ENCODE assay signal across 11 cellular contexts in the genomic region with DNA sequence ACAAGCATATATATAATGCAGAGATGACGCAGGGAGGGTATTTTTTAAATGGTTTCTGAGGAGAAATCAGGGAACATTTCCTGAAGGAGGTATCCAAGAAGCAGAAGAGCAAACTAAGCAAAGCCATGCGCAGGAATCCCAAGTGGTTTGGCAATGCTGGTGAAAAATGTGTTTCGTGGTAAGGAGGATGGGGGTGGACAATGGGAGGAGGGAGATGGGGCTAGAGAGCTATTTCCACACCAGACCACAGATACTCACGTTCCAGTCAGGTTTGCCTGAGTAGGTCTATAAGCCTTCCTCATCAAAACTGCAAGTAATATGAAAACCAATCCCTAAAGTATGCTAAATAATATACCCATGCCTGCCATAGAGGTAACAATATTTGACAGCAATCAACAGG.
DNase-seq lines count a peak whose midpoint lies in the region; ATAC-seq and TF ChIP-seq lines count a peak whose summit lies in the region.
"Had no signal": no experiment of that assay in that cellular context is flagged by ENCODE, and none has a peak within 500 bp of the region (broad histone marks: within the 10 kb centered on the region; RNA-seq: fewer than 3 reads in every experiment).

No MANE protein-coding gene starts in this region.

- peak overlapping the region; percentile 84 for H3K4me3 Mint-ChIP-seq in activated T-cell treated with anti-CD3 and anti-CD28 coated beads, Interleukin-2, amount 50 U/mL, for 24 hours
- H3K4me3 Mint-ChIP-seq in activated T-helper 17 cell treated with anti-CD3 and anti-CD28 coated beads, Interleukin-2, amount 50 U/mL, for 72 hours: peak overlapping the region; percentile 73

- no peak for TF ChIP-seq CTCF in thyroid gland (IDR thresholded peaks at IDR 0.05)

- TF ChIP-seq POLR2A in thyroid gland (IDR thresholded peaks at IDR 0.05): peak in 1 of 2 donors; percentile 5

- intact Hi-C loops in thyroid gland (cut with DNase I): loop anchor here (10.0 kb wide), 1 partner anchor 221 kb away; the partner anchor contains the start of gene MKLN1

- no peak for ATAC-seq in activated T-helper 17 cell treated with anti-CD3 and anti-CD28 coated beads, Interleukin-2, amount 50 U/mL, for 72 hours (replicated peaks)
- no peak for ATAC-seq in HG03025 (IDR thresholded peaks at IDR 0.05; ENCODE audit: low FRiP score, unreplicated experiment)
- ATAC-seq in GM19467 (IDR thresholded peaks at IDR 0.05; ENCODE audit: unreplicated experiment): no peak

- peaks cover 68% of the 10 kb centered on the region for H3K4me1 Mint-ChIP-seq in activated T-cell treated with anti-CD3 and anti-CD28 coated beads, Interleukin-2, amount 50 U/mL, for 24 hours (ENCODE audit: low read depth)
- peaks cover 47% of the 10 kb centered on the region for H3K4me1 Mint-ChIP-seq in activated T-helper 17 cell treated with anti-CD3 and anti-CD28 coated beads, Interleukin-2, amount 50 U/mL, for 72 hours

- no peaks in the 10 kb centered on the region for H3K9me3 Mint-ChIP-seq in activated T-cell treated with anti-CD3 and anti-CD28 coated beads, Interleukin-2, amount 50 U/mL, for 24 hours
- H3K9me3 Mint-ChIP-seq in activated T-helper 17 cell treated with anti-CD3 and anti-CD28 coated beads, Interleukin-2, amount 50 U/mL, for 72 hours: no peaks in the 10 kb centered on the region
- H3K9me3 Mint-ChIP-seq: dendritic cell treated with granulocyte-macrophage colony-stimulating factor and Interleukin-4, amounts not matched to agents 40 ng/mL and 50 ng/mL, for 4 days had no signal

- no peaks in the 10 kb centered on the region for H3K27me3 ChIP-seq in thyroid gland
- H3K27me3 ChIP-seq: testis had no signal

- H3K36me3 ChIP-seq in thyroid gland: no peaks in the 10 kb centered on the region

- no peak overlapping the region for H3K4me3 ChIP-seq in thyroid gland (replicated peaks in 1 of 3)

- 33 to 36% methylated on average over 4 of the region's 4 CpGs for WGBS in thyroid gland, 2 donors

- peaks cover 71% of the 10 kb centered on the region for H3K36me3 Mint-ChIP-seq in activated T-cell treated with anti-CD3 and anti-CD28 coated beads, Interleukin-2, amount 50 U/mL, for 24 hours (ENCODE audit: low read depth)
- H3K36me3 Mint-ChIP-seq in activated T-helper 17 cell treated with anti-CD3 and anti-CD28 coated beads, Interleukin-2, amount 50 U/mL, for 72 hours (ENCODE audit: low read depth): peaks cover 96% of the 10 kb centered on the region

- no peak for DNase-seq in activated T-cell treated with anti-CD3 and anti-CD28 coated beads, Interleukin-2, amount 50 U/mL, for 24 hours
- DNase-seq in activated T-cell treated with anti-CD3 and anti-CD28 coated beads for 4 hours: no peak
- peak; percentile 88 for DNase-seq in iris pigment epithelial cell (ENCODE audit: low read depth)
- peak; percentile 47 to 48 for DNase-seq in thyroid gland
- DNase-seq in KG1 (lab: John Stamatoyannopoulos, UW): no peak
- DNase-seq: testis had no signal

- peak overlapping the region; percentile 70 to 94 (median 89) for H3K27ac ChIP-seq in thyroid gland
- H3K27ac ChIP-seq: C4-2B had no signal

- H3K27ac Mint-ChIP-seq in activated T-cell treated with anti-CD3 and anti-CD28 coated beads, Interleukin-2, amount 50 U/mL, for 24 hours: peak overlapping the region; percentile 30
- H3K27ac Mint-ChIP-seq in activated T-helper 17 cell treated with anti-CD3 and anti-CD28 coated beads, Interleukin-2, amount 50 U/mL, for 72 hours: peak overlapping the region; percentile 71
- H3K27ac Mint-ChIP-seq: dendritic cell treated with granulocyte-macrophage colony-stimulating factor and Interleukin-4, amounts not matched to agents 40 ng/mL and 50 ng/mL, for 4 days had no signal

- H3K27me3 Mint-ChIP-seq in activated T-cell treated with anti-CD3 and anti-CD28 coated beads, Interleukin-2, amount 50 U/mL, for 24 hours: no peaks in the 10 kb centered on the region
- no peaks in the 10 kb centered on the region for H3K27me3 Mint-ChIP-seq in activated T-helper 17 cell treated with anti-CD3 and anti-CD28 coated beads, Interleukin-2, amount 50 U/mL, for 72 hours
- H3K27me3 Mint-ChIP-seq: dendritic cell treated with granulocyte-macrophage colony-stimulating factor and Interleukin-4, amounts not matched to agents 40 ng/mL and 50 ng/mL, for 4 days had no signal

- H3K9me3 ChIP-seq in thyroid gland: no peaks in the 10 kb centered on the region
- H3K9me3 ChIP-seq: testis had no signal

- H3K4me1 ChIP-seq in thyroid gland: peaks cover 54 to 62% of the 10 kb centered on the region in 2 donors

Comparison
In these comparisons a context has a peak if more than half of its experiments do, and no peak if none do; other contexts are left out.
1. DNase-seq: peak in iris pigment epithelial cell (single experiment) and thyroid gland (2 of 2); none in activated T-cell treated with anti-CD3 and anti-CD28 coated beads, Interleukin-2, amount 50 U/mL, for 24 hours (single experiment), activated T-cell treated with anti-CD3 and anti-CD28 coated beads for 4 hours (single experiment) and KG1 (single experiment).